ENCODE assay signal across 16 cellular contexts in the genomic region with DNA sequence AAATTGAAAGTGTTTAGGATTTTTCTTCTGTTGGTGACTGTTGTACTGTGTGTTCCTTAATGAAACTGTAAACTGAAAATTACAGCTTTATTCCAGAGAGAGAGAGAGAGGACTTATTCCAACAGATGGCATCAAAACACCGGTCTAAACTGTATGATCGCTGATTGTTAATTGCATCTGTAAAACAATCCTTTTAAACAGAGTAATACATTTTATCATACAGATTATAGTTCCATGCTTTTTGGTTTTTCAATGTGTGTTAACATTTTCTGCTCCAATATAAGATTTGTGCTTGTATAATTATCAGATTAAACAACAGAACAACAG.
"Had no signal": no experiment of that assay in that cellular context is flagged by ENCODE, and none has a peak within 500 bp of the region (broad histone marks: within the 10 kb centered on the region; RNA-seq: fewer than 3 reads in every experiment).

No MANE protein-coding gene starts in this region.

- ATAC-seq: activated CD4-positive, alpha-beta T cell treated with anti-CD3 and anti-CD28 coated beads for 36 hours; activated naive CD8-positive, alpha-beta T cell treated with anti-CD3 and anti-CD28 coated beads, Interleukin-2, amount 50 U/mL, for 24 hours; left colon; mucosa of descending colon; naive thymus-derived CD8-positive, alpha-beta T cell had no signal

- H3K9me3 ChIP-seq: ascending aorta, mucosa of descending colon, prostate gland, sigmoid colon, upper lobe of left lung had no signal

- H3K4me1 ChIP-seq: ascending aorta, prostate gland, sigmoid colon, upper lobe of left lung had no signal

- DNase-seq: activated CD4-positive, alpha-beta memory T cell treated with anti-CD3 and anti-CD28 coated beads, Interleukin-2, amount 10 ng/mL, durations not matched to agents 7 days and 5 days; activated CD4-positive, alpha-beta T cell treated with anti-CD3 and anti-CD28 coated beads for 36 hours; activated CD8-positive, alpha-beta memory T cell treated with anti-CD3 and anti-CD28 coated beads, Interleukin-2, amount 50 U/mL, for 48 hours; activated naive CD4-positive, alpha-beta T cell treated with Interleukin-2 at 50 U/mL for 16 hours; activated naive CD8-positive, alpha-beta T cell treated with anti-CD3 and anti-CD28 coated beads, Interleukin-2, amount 50 U/mL, for 24 hours; left colon; mucosa of descending colon; occipital lobe; sigmoid colon; stimulated activated naive CD4-positive, alpha-beta T cell; T1000; upper lobe of left lung had no signal

- H3K4me3 ChIP-seq: ascending aorta, mucosa of descending colon, prostate gland, sigmoid colon, upper lobe of left lung had no signal

- H3K27me3 ChIP-seq: ascending aorta, sigmoid colon, upper lobe of left lung had no signal

- H3K36me3 ChIP-seq: ascending aorta, prostate gland, sigmoid colon, upper lobe of left lung had no signal

- H3K27ac ChIP-seq: ascending aorta, prostate gland, sigmoid colon, upper lobe of left lung, VCaP had no signal
